In the genomic region with DNA sequence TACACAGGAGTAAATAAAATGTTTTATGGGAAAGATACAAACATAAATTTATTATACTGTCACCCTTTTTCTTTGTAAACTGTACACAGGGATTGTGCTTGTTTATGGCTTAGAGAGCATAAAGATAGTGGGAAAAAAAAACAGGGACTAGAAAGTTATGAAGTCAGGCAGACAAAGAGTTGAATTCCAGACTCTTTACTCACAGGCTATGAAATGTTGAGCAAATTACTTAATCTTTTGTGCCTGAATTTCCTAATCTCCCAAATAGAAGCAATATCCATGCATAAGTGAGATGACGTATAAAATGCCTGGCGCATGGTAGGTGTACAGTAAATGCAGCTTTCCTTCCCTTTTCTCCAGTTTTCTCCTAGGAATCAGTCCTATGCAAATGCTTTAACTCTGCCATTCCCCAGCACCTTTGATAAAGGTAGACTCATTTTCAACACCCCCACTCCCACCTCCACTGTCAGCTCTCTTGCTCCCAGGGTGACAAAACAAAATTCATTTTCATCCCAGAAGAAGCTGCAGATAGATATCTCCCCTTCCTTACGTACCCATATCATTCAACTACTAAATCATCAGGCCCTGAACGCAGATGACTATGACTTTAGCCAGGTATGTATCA, we compare ENCODE assay signal across 21 cellular contexts. TPM values are rescaled to one million over a fixed set of nuclear protein-coding genes. Genes with fewer than 3 reads are reported as not detected.
DNase-seq lines count a peak whose midpoint lies in the region; ATAC-seq and TF ChIP-seq lines count a peak whose summit lies in the region.
"Had no signal": no experiment of that assay in that cellular context is flagged by ENCODE, and none has a peak within 500 bp of the region (broad histone marks: within the 10 kb centered on the region; RNA-seq: fewer than 3 reads in every experiment).

No MANE protein-coding gene starts in this region.

- H3K36me3 ChIP-seq in A673 (ENCODE audit: insufficient read depth, low read length, poor library complexity, severe bottlenecking) (no peaks in the 10 kb centered on the region), mammary epithelial cell (ENCODE audit: insufficient read depth, low read length) (no peaks in the 10 kb centered on the region), kidney epithelial cell (ENCODE audit: control insufficient read depth, insufficient read depth, low read length) (no peaks in the 10 kb centered on the region)

- H4K20me1 ChIP-seq in mammary epithelial cell (ENCODE audit: insufficient read depth, low read length): no peaks in the 10 kb centered on the region

- no peaks in the 10 kb centered on the region for H3K9me3 ChIP-seq in A673 (ENCODE audit: low read depth, low read length, poor library complexity, severe bottlenecking)
- H3K9me3 ChIP-seq in mammary epithelial cell (replicated peaks; ENCODE audit: insufficient read depth, low read length): no peaks in the 10 kb centered on the region
- H3K9me3 ChIP-seq: psoas muscle had no signal

- no peak overlapping the region for H3K4me2 ChIP-seq in mammary epithelial cell (ENCODE audit: insufficient read depth, low read depth, low read length)

- H2AFZ ChIP-seq in mammary epithelial cell (ENCODE audit: low read depth, low read length): no peak overlapping the region

- no peaks in the 10 kb centered on the region for H3K79me2 ChIP-seq in mammary epithelial cell (ENCODE audit: insufficient read depth, low read length)

- DNase-seq in A673 (ENCODE audit: low spot score) (peak; percentile 19), HS-5 (ENCODE audit: low read depth) (peak; percentile 56), mammary epithelial cell (peak; percentile 40), kidney epithelial cell (ENCODE audit: low read depth) (peak; percentile 23), HK-2 (ENCODE audit: unreplicated experiment) (no peak), NCI-H2227 (lab: John Stamatoyannopoulos, UW; ENCODE audit: unreplicated experiment) (no peak)
- DNase-seq in activated CD4-positive, CD25-positive, alpha-beta regulatory T cell (lab: John Stamatoyannopoulos, UW): no peak
- DNase-seq: activated CD4-positive, alpha-beta T cell treated with anti-CD3 and anti-CD28 coated beads, Interleukin-2, amount 50 U/mL, for 48 hours; activated gamma-delta T cell treated with Interleukin-2 at 50 U/mL for 16 hours; amygdala; C1 segment of cervical spinal cord; endodermal cell; GF-D8; Kasumi-1; NCI-H1092 treated with DMSO at 0.1 percent for 48 hours; NCI-H2081 treated with DMSO at 0.1 percent for 48 hours; NCI-H524; psoas muscle; Right ventricle myocardium superior; stimulated activated CD4-positive, alpha-beta T cell treated with anti-CD3 and anti-CD28 coated beads, Interleukin-12 subunit alpha, Interleukin-12 subunit beta, amount 100 ng/mL, for 4 hours had no signal

- WGBS in mammary epithelial cell (ENCODE audit: low coverage, missing lambda C conversion rate): 74% methylated on average over 4 of the region's 4 CpGs

- dilution Hi-C loops in mammary epithelial cell (cut with HindIII; ENCODE audit: low sequenced_read_pairs): no loop called here

- intact Hi-C loops in A673 (cut with micrococcal nuclease; ENCODE audit: unreplicated experiment): no loop called here
- intact Hi-C loops in mammary epithelial cell (cut with micrococcal nuclease): no loop called here

- POLR2A ChIA-PET in A673 (lab: Charles Lee; ENCODE audit: low non-redundant PET): no interaction called here

- H3K27me3 ChIP-seq in A673 (replicated peaks; ENCODE audit: insufficient read depth, low read depth, low read length, poor library complexity) (no peaks in the 10 kb centered on the region), mammary epithelial cell (ENCODE audit: insufficient read depth, low read length) (peaks cover 2% of the 10 kb centered on the region), kidney epithelial cell (ENCODE audit: control insufficient read depth, insufficient read depth, low read length) (no peaks in the 10 kb centered on the region)

- no peak for ATAC-seq in HG03139 (IDR thresholded peaks at IDR 0.05; ENCODE audit: unreplicated experiment)
- ATAC-seq: psoas muscle had no signal

- H3K9ac ChIP-seq in mammary epithelial cell (ENCODE audit: insufficient read depth, low read length): no peak overlapping the region

- H3K4me1 ChIP-seq in A673 (ENCODE audit: insufficient read depth, low read length, poor library complexity, severe bottlenecking) (no peaks in the 10 kb centered on the region), mammary epithelial cell (ENCODE audit: insufficient read depth, low read length) (peaks cover 3% of the 10 kb centered on the region)
- H3K4me1 ChIP-seq: psoas muscle had no signal

- CTCF ChIA-PET in A673 (lab: Charles Lee) (no interaction called here), mammary epithelial cell (lab: Charles Lee; ENCODE audit: low non-redundant PET) (no interaction called here)

- BruUV-seq in A673 (replicated peaks; lab: Mats Ljungman, UMichigan) (no TSS peak), mammary epithelial cell (replicated peaks; lab: Mats Ljungman, UMichigan) (no TSS peak)

- TF ChIP-seq CTCF in A673 (conservative IDR thresholded peaks at IDR 0.05; ENCODE audit: low read depth, low read length) (no peak), mammary epithelial cell (conservative IDR thresholded peaks at IDR 0.05 in 1 of 2, IDR thresholded peaks at IDR 0.05 in 1 of 2; ENCODE audit: extremely low read depth in 1 of 2, insufficient read depth in 1 of 2, low read depth in 1 of 2, low read length in 2 of 2) (no peak), kidney epithelial cell (IDR thresholded peaks at IDR 0.05; ENCODE audit: insufficient read depth, low read length, poor library complexity, severe bottlenecking) (no peak)

- in situ Hi-C loops in mammary epithelial cell (cut with MboI; ENCODE audit: low sequenced_read_pairs in 2 of 2): no loop called here

- H3K27ac ChIP-seq in A673 (ENCODE audit: low read depth, low read length, poor library complexity, severe bottlenecking): no peak overlapping the region
- H3K27ac ChIP-seq in mammary epithelial cell (ENCODE audit: insufficient read depth, low read depth, low read length): no peak overlapping the region
- H3K27ac ChIP-seq: psoas muscle had no signal

- H3K4me3 ChIP-seq in A673 (ENCODE audit: low read depth, low read length, poor library complexity, severe bottlenecking) (no peak overlapping the region), mammary epithelial cell (replicated peaks in 1 of 3; ENCODE audit: insufficient read depth in 1 of 3, low read depth in 2 of 3, low read length in 3 of 3) (no peak overlapping the region), kidney epithelial cell (ENCODE audit: low read depth, low read length) (no peak overlapping the region)
- H3K4me3 ChIP-seq: psoas muscle had no signal

RNA-seq across cellular contexts. Expression of a gene that starts 44.5 kb away (rescaled TPM):
- total RNA-seq in A673 (2021): 0.11 TPM in 1 of 2 replicates, not detected in the other
- 1 to 10 TPM in 1 of 2 donors, under 1 TPM in 1; 0.89 to 2.5 TPM for total RNA-seq in mammary epithelial cell
- 0.42 TPM for polyA plus RNA-seq in mammary epithelial cell
- not detected for polyA minus RNA-seq in mammary epithelial cell
- total RNA-seq in kidney epithelial cell: 8.3 and 9.9 TPM in 2 replicates
- total RNA-seq: Right ventricle myocardium superior had no signal

Comparison
In these comparisons a context has a peak if more than half of its experiments do, and no peak if none do; other contexts are left out.
1. DNase-seq: peak in A673 (single experiment), HS-5 (single experiment), mammary epithelial cell (single experiment) and kidney epithelial cell (single experiment); none in HK-2 (single experiment), activated CD4-positive, CD25-positive, alpha-beta regulatory T cell (0 of 4) and NCI-H2227 (single experiment).